ENCODE assay signal across 2 cellular contexts in genomic region chr12:76820888-76821482, GRCh38.
TF ChIP-seq lines count a peak whose summit lies in the region.

No MANE protein-coding gene starts in this region.

TF ChIP-seq in K562, 482 proteins besides CTCF, POLR2A, EP300 and RAD21:
- TF ChIP-seq CC2D1A (IDR thresholded peaks at IDR 0.05) (no peak), XRCC5 (IDR thresholded peaks at IDR 0.05; ENCODE audit: low read depth, low read length) (no peak), ZNF407 (IDR thresholded peaks at IDR 0.05; ENCODE audit: low read depth) (no peak), ZFP1 (CRISPR knock-in tag; IDR thresholded peaks at IDR 0.05) (no peak), SMC3 (conservative IDR thresholded peaks at IDR 0.05; ENCODE audit: insufficient read depth, low read depth, low read length) (0 out of 2 replicates have a peak, but pooled peaks have one; percentile 33), ZNF12 (CRISPR knock-in tag; IDR thresholded peaks at IDR 0.05) (no peak), ELF1 (tag; IDR thresholded peaks at IDR 0.05) (no peak)
- TF ChIP-seq, protein P1, sequence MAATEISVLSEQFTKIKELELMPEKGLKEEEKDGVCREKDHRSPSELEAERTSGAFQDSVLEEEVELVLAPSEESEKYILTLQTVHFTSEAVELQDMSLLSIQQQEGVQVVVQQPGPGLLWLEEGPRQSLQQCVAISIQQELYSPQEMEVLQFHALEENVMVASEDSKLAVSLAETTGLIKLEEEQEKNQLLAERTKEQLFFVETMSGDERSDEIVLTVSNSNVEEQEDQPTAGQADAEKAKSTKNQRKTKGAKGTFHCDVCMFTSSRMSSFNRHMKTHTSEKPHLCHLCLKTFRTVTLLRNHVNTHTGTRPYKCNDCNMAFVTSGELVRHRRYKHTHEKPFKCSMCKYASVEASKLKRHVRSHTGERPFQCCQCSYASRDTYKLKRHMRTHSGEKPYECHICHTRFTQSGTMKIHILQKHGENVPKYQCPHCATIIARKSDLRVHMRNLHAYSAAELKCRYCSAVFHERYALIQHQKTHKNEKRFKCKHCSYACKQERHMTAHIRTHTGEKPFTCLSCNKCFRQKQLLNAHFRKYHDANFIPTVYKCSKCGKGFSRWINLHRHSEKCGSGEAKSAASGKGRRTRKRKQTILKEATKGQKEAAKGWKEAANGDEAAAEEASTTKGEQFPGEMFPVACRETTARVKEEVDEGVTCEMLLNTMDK (IDR thresholded peaks at IDR 0.05; ENCODE audit: borderline replicate concordance, insufficient read depth, low read depth, low read length, poor library complexity, severe bottlenecking), result peak; percentile 12

TF ChIP-seq in HepG2, 621 proteins besides CTCF, POLR2A, EP300 and RAD21:
- TF ChIP-seq TEAD3 (CRISPR knock-in tag; optimal IDR thresholded peaks at IDR 0.05; ENCODE audit: borderline replicate concordance) (peak; percentile 39), STAG1 (CRISPR knock-in tag; IDR thresholded peaks at IDR 0.05) (peak; percentile 57), GABPB1 (CRISPR knock-in tag; IDR thresholded peaks at IDR 0.05) (no peak)
- TF ChIP-seq, protein P2, sequence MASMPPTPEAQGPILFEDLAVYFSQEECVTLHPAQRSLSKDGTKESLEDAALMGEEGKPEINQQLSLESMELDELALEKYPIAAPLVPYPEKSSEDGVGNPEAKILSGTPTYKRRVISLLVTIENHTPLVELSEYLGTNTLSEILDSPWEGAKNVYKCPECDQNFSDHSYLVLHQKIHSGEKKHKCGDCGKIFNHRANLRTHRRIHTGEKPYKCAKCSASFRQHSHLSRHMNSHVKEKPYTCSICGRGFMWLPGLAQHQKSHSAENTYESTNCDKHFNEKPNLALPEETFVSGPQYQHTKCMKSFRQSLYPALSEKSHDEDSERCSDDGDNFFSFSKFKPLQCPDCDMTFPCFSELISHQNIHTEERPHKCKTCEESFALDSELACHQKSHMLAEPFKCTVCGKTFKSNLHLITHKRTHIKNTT (CRISPR knock-in tag; IDR thresholded peaks at IDR 0.05), result no peak
